In the genomic region with DNA sequence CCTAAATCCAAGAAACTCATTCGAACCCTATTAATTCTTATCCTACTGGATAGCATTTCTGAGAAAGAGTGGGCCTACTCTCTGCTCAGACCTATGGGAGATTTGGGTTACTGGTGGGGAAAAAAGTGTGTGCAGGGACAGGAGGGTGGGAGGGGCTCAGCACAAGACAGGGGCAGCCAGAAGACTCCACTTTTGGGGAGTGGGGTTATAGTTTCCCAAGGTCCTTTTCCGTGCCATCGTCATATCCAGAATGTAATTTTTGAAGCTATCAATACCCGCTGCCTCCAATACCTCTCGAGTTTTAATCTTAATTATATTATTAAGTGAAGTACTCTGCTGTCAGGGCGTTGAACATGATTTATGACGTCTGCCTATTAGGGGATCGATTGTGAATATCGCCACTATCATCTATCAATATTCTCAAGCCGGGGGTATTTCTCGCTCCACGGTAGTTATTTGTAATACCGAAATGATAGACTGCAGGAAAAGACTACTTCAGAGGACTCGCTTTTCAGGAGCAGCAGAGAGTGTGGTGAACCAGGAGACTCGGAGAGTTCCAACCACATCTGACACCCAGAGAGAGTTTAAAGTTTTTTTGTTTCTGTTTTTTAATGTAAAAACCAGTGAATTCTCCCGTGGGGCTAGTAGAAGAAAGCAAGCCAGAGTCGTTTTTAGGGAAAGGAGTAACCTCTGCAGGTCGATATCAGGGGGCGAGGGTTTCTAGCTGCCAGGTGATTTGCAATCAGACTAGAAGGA, we compare ENCODE assay signal across 18 cellular contexts. TPM values are rescaled to one million over a fixed set of nuclear protein-coding genes. Genes with fewer than 3 reads are reported as not detected.
DNase-seq lines count a peak whose midpoint lies in the region; ATAC-seq and TF ChIP-seq lines count a peak whose summit lies in the region.
"Had no signal": no experiment of that assay in that cellular context is flagged by ENCODE, and none has a peak within 500 bp of the region (broad histone marks: within the 10 kb centered on the region; RNA-seq: fewer than 3 reads in every experiment).

No MANE protein-coding gene starts in this region.

- H3K27ac Mint-ChIP-seq in endodermal cell = no peak overlapping the region
- no peak overlapping the region for H3K27ac Mint-ChIP-seq in MCF 10A (ENCODE audit: low read depth, unreplicated experiment)
- H3K27ac Mint-ChIP-seq: activated CD8-positive, alpha-beta memory T cell treated with anti-CD3 and anti-CD28 coated beads, Interleukin-2, amount 10 ng/mL, durations not matched to agents 7 days and 5 days; T-helper 17 cell had no signal

- H3K9me3 Mint-ChIP-seq in endodermal cell (no peaks in the 10 kb centered on the region), MCF 10A (ENCODE audit: unreplicated experiment) (no peaks in the 10 kb centered on the region)

- H3K27ac ChIP-seq in adipose tissue (ENCODE audit: low read depth, low read length) (peak overlapping the region; percentile 12), endodermal cell (ENCODE audit: low read depth, low read length) (no peak overlapping the region), muscle layer of duodenum (ENCODE audit: low read length) (peak overlapping the region; percentile 65), suprapubic skin (peak overlapping the region; percentile 21)
- H3K27ac ChIP-seq: BLaER1, RWPE1 had no signal

- POLR2A ChIA-PET in MCF 10A (lab: Yijun Ruan, JAX) = interaction anchor here (0.7 kb wide), 1 partner anchor 1945 kb away, joined by 6 read pairs; no protein-coding TSS in a partner anchor

- H3K36me3 ChIP-seq in endodermal cell (ENCODE audit: control insufficient read depth, insufficient read depth, low read length) = no peaks in the 10 kb centered on the region
- H3K36me3 ChIP-seq in muscle layer of duodenum (ENCODE audit: control insufficient read depth in 1 of 2, insufficient read depth in 2 of 2, low read length in 2 of 2) = no peaks in the 10 kb centered on the region
- H3K36me3 ChIP-seq in suprapubic skin = no peaks in the 10 kb centered on the region
- H3K36me3 ChIP-seq: BLaER1 had no signal

- TF ChIP-seq CTCF in endodermal cell (conservative IDR thresholded peaks at IDR 0.05) = no peak
- no peak for TF ChIP-seq CTCF in suprapubic skin (IDR thresholded peaks at IDR 0.05)
- TF ChIP-seq CTCF in MCF 10A (IDR thresholded peaks at IDR 0.05; ENCODE audit: unreplicated experiment) = no peak

- H3K4me1 ChIP-seq in endodermal cell (ENCODE audit: control insufficient read depth, insufficient read depth, low read length) = no peaks in the 10 kb centered on the region
- peaks cover 5 to 34% of the 10 kb centered on the region in 2 donors for H3K4me1 ChIP-seq in muscle layer of duodenum (ENCODE audit: control insufficient read depth in 1 of 2, insufficient read depth in 2 of 2, low read length in 2 of 2)
- H3K4me1 ChIP-seq in suprapubic skin = peaks cover 22% of the 10 kb centered on the region

- H3K27me3 ChIP-seq in endodermal cell (ENCODE audit: control insufficient read depth, insufficient read depth, low read length, poor library complexity, severe bottlenecking) (peaks cover 100% of the 10 kb centered on the region), muscle layer of duodenum (ENCODE audit: low read depth, low read length) (peaks cover 8% of the 10 kb centered on the region), suprapubic skin (peaks cover 45% of the 10 kb centered on the region)

- TF ChIP-seq EP300 in suprapubic skin (IDR thresholded peaks at IDR 0.05) = no peak

- H3K36me3 Mint-ChIP-seq in endodermal cell (ENCODE audit: low read depth) = no peaks in the 10 kb centered on the region
- no peaks in the 10 kb centered on the region for H3K36me3 Mint-ChIP-seq in MCF 10A (ENCODE audit: insufficient read depth, unreplicated experiment)

- peaks cover 25% of the 10 kb centered on the region for H3K4me1 Mint-ChIP-seq in endodermal cell
- H3K4me1 Mint-ChIP-seq in MCF 10A (ENCODE audit: insufficient read depth, unreplicated experiment) = no peaks in the 10 kb centered on the region
- H3K4me1 Mint-ChIP-seq: T-helper 17 cell had no signal

- H3K4me3 Mint-ChIP-seq in endodermal cell (peak overlapping the region; percentile 25), MCF 10A (ENCODE audit: unreplicated experiment) (no peak overlapping the region)
- H3K4me3 Mint-ChIP-seq: activated CD8-positive, alpha-beta memory T cell treated with anti-CD3 and anti-CD28 coated beads, Interleukin-2, amount 10 ng/mL, durations not matched to agents 7 days and 5 days; T-helper 17 cell had no signal

- intact Hi-C loops in MCF 10A (cut with micrococcal nuclease) = no loop called here

- WGBS in adipose tissue, 3 donors = 33 to 71% (median 45%) methylated on average over 19 of the region's 19 CpGs
- 21 to 22% methylated on average over 6 to 17 of the region's 19 CpGs for WGBS in endodermal cell (ENCODE audit: insufficient coverage in 1 of 2, insufficient read length in 1 of 2), 2 experiments
- WGBS in suprapubic skin = 75% methylated on average over 19 of the region's 19 CpGs

- no peak for ATAC-seq in HG02884 (IDR thresholded peaks at IDR 0.05; ENCODE audit: unreplicated experiment)
- ATAC-seq in GM21528 (IDR thresholded peaks at IDR 0.05; ENCODE audit: low FRiP score, unreplicated experiment) = no peak
- ATAC-seq: activated CD8-positive, alpha-beta memory T cell treated with anti-CD3 and anti-CD28 coated beads, Interleukin-2, amount 10 ng/mL, durations not matched to agents 7 days and 5 days; stimulated activated naive CD8-positive, alpha-beta T cell treated with anti-CD3 and anti-CD28 coated beads, Interleukin-15, Interleukin-2, amounts not matched to agents 100 U/mL and 50 U/mL, for 24 hours; T-helper 17 cell had no signal

- TF ChIP-seq POLR2A in suprapubic skin (IDR thresholded peaks at IDR 0.05) = no peak

- peak overlapping the region; percentile 69 for H3K4me3 ChIP-seq in endodermal cell (ENCODE audit: low read length)
- H3K4me3 ChIP-seq in muscle layer of duodenum (ENCODE audit: low read depth in 1 of 2, low read length in 2 of 2) = no peak overlapping the region
- no peak overlapping the region for H3K4me3 ChIP-seq in suprapubic skin
- H3K4me3 ChIP-seq: BLaER1 had no signal

- DNase-seq in endodermal cell = no peak
- DNase-seq in suprapubic skin (ENCODE audit: low spot score in 2 of 2) = no peak
- DNase-seq in MCF 10A (ENCODE audit: unreplicated experiment) = no peak
- DNase-seq in H4 (ENCODE audit: low spot score) = no peak
- DNase-seq: activated CD4-positive, CD25-positive, alpha-beta regulatory T cell treated with anti-CD3 and anti-CD28 coated beads, Interleukin-2, amount 50 U/mL, for 72 hours; activated CD8-positive, alpha-beta memory T cell treated with anti-CD3 and anti-CD28 coated beads, Interleukin-2, amount 10 ng/mL, durations not matched to agents 7 days and 5 days; activated gamma-delta T cell; DMS53; NCI-H1105 treated with DMSO at 0.1 percent for 48 hours; stimulated activated CD4-positive, alpha-beta T cell treated with anti-CD3 and anti-CD28 coated beads, Interleukin-12 subunit alpha, Interleukin-12 subunit beta, amount 100 ng/mL, for 4 hours; stimulated activated naive CD8-positive, alpha-beta T cell treated with anti-CD3 and anti-CD28 coated beads, Interleukin-15, Interleukin-2, amounts not matched to agents 100 U/mL and 50 U/mL, for 24 hours; T-helper 17 cell had no signal

- CTCF ChIA-PET in MCF 10A (lab: Yijun Ruan, JAX) = interaction anchor here (0.6 to 0.9 kb wide), 2 partner anchors 24 to 1164 kb away, joined by 3 to 4 read pairs; no protein-coding TSS in a partner anchor

- no TSS peak for BruUV-seq in MCF 10A (replicated peaks; lab: Mats Ljungman, UMichigan)

- H3K9me3 ChIP-seq in endodermal cell (ENCODE audit: control insufficient read depth, low read length) = no peaks in the 10 kb centered on the region
- H3K9me3 ChIP-seq in muscle layer of duodenum (ENCODE audit: control insufficient read depth in 1 of 2, low read length in 2 of 2) = no peaks in the 10 kb centered on the region
- no peaks in the 10 kb centered on the region for H3K9me3 ChIP-seq in suprapubic skin
- H3K9me3 ChIP-seq: BLaER1 had no signal

- H3K9ac ChIP-seq in endodermal cell (ENCODE audit: extremely low read depth, low read length, poor library complexity, severe bottlenecking) = no peak overlapping the region
- H3K9ac ChIP-seq: BLaER1 had no signal

- H3K27me3 Mint-ChIP-seq in endodermal cell (ENCODE audit: insufficient read depth) = peaks cover 81% of the 10 kb centered on the region
- no peaks in the 10 kb centered on the region for H3K27me3 Mint-ChIP-seq in MCF 10A (ENCODE audit: insufficient read depth, unreplicated experiment)

RNA-seq across cellular contexts. Expression of a gene that starts 20.6 kb away (rescaled TPM):
- polyA plus RNA-seq in adipose tissue = 10 to 100 TPM in 2 of 3 donors, 1 to 10 TPM in 1; 9.7 to 33.5 (median 31.4) TPM
- total RNA-seq in endodermal cell = 1 to 10 TPM in 1 of 2 donors, under 1 TPM in 1; 0.73 to 3.3 TPM
- 54.2 TPM for polyA plus RNA-seq in endodermal cell (2013, experiment 1 of 2)
- polyA plus RNA-seq in endodermal cell (2013, experiment 2 of 2) = 40.9 TPM
- 10 to 100 TPM in 2 of 4 donors, 1 to 10 TPM in 2; 4.0 to 12.7 (median 7.1) TPM for total RNA-seq in suprapubic skin
- 9.6 and 10.9 TPM in 2 replicates for total RNA-seq in MCF 10A (2022)
- total RNA-seq in H4 (2014; rRNA removed; shearing (Covaris generic)) = 3.1 and 4.0 TPM in 2 replicates
- total RNA-seq: activated CD8-positive, alpha-beta memory T cell treated with anti-CD3 and anti-CD28 coated beads, Interleukin-2, amount 10 ng/mL, durations not matched to agents 7 days and 5 days; T-helper 17 cell had no signal
